In the genomic region with DNA sequence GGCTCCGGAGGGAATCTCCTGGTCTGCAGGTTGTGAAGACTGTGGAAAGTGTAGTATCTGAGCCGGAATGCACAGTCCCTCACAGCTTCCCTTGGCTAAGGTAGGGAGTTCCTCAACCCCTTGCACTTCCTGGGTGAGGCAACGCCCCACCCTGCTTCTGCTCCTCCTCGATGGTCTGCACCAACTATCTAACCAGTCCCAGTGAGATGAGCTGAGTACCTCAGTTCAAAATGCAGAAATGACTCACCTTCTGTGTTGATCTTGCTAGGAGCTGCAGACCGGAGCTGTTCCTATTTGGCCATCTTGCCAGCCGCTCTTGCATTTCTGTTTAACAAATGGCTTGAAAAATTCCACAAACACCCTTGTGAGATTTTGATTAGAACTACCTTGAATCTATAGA, we compare ENCODE assay signal across 18 cellular contexts.
"Had no signal": no experiment of that assay in that cellular context is flagged by ENCODE, and none has a peak within 500 bp of the region (broad histone marks: within the 10 kb centered on the region; RNA-seq: fewer than 3 reads in every experiment).

No MANE protein-coding gene starts in this region.

- H3K36me3 ChIP-seq: brain microvascular endothelial cell, gastroesophageal sphincter, heart left ventricle, left lung, spleen had no signal

- DNase-seq: activated CD4-positive, alpha-beta T cell treated with anti-CD3 and anti-CD28 coated beads, Interleukin-2, amount 10 ng/mL, durations not matched to agents 7 days and 5 days; activated CD8-positive, alpha-beta T cell treated with anti-CD3 and anti-CD28 coated beads, Interleukin-2, amount 10 ng/mL, durations not matched to agents 7 days and 5 days; activated effector memory CD4-positive, alpha-beta T cell treated with Interleukin-2 at 50 U/mL for 16 hours; activated naive CD4-positive, alpha-beta T cell treated with anti-CD3 and anti-CD28 coated beads, Interleukin-2, amount 10 ng/mL, durations not matched to agents 7 days and 5 days; activated naive CD8-positive, alpha-beta T cell treated with anti-CD3 and anti-CD28 coated beads, Interleukin-2, amount 50 U/mL, for 24 hours; activated T-cell treated with anti-CD3 and anti-CD28 coated beads, Interleukin-2, amount 50 U/mL, for 4 hours; anterior cingulate cortex; brain microvascular endothelial cell; cerebellar nuclear complex; cortex of kidney; heart left ventricle; left lung; midbrain; spleen; stimulated activated naive B cell treated with anti-CD40 and anti-IgM and Interleukin-4, amounts not matched to agents 10 μg/mL and 1 μg/mL and 100 μg/mL, for 72 hours had no signal

- H3K9me3 ChIP-seq: gastroesophageal sphincter, heart left ventricle had no signal

- H3K27me3 Mint-ChIP-seq: activated CD4-positive, alpha-beta T cell treated with anti-CD3 and anti-CD28 coated beads, Interleukin-2, amount 10 ng/mL, durations not matched to agents 7 days and 5 days; activated naive CD4-positive, alpha-beta T cell treated with anti-CD3 and anti-CD28 coated beads, Interleukin-2, amount 10 ng/mL, durations not matched to agents 7 days and 5 days; activated naive CD8-positive, alpha-beta T cell treated with anti-CD3 and anti-CD28 coated beads, Interleukin-2, amount 50 U/mL, for 24 hours; stimulated activated naive B cell treated with anti-CD40 and anti-IgM and Interleukin-4, amounts not matched to agents 10 μg/mL and 1 μg/mL and 100 μg/mL, for 72 hours had no signal

- H3K4me3 Mint-ChIP-seq: activated CD4-positive, alpha-beta T cell treated with anti-CD3 and anti-CD28 coated beads, Interleukin-2, amount 10 ng/mL, durations not matched to agents 7 days and 5 days; activated CD8-positive, alpha-beta T cell treated with anti-CD3 and anti-CD28 coated beads, Interleukin-2, amount 10 ng/mL, durations not matched to agents 7 days and 5 days; activated naive CD4-positive, alpha-beta T cell treated with anti-CD3 and anti-CD28 coated beads, Interleukin-2, amount 10 ng/mL, durations not matched to agents 7 days and 5 days; activated naive CD8-positive, alpha-beta T cell treated with anti-CD3 and anti-CD28 coated beads, Interleukin-2, amount 50 U/mL, for 24 hours; activated T-cell treated with anti-CD3 and anti-CD28 coated beads, Interleukin-2, amount 50 U/mL, for 4 hours; nephron; stimulated activated naive B cell treated with anti-CD40 and anti-IgM and Interleukin-4, amounts not matched to agents 10 μg/mL and 1 μg/mL and 100 μg/mL, for 72 hours had no signal

- H3K27me3 ChIP-seq: brain microvascular endothelial cell, gastroesophageal sphincter, left lung, spleen had no signal

- H3K27ac Mint-ChIP-seq: activated CD4-positive, alpha-beta T cell treated with anti-CD3 and anti-CD28 coated beads, Interleukin-2, amount 10 ng/mL, durations not matched to agents 7 days and 5 days; activated CD8-positive, alpha-beta T cell treated with anti-CD3 and anti-CD28 coated beads, Interleukin-2, amount 10 ng/mL, durations not matched to agents 7 days and 5 days; activated naive CD4-positive, alpha-beta T cell treated with anti-CD3 and anti-CD28 coated beads, Interleukin-2, amount 10 ng/mL, durations not matched to agents 7 days and 5 days; activated naive CD8-positive, alpha-beta T cell treated with anti-CD3 and anti-CD28 coated beads, Interleukin-2, amount 50 U/mL, for 24 hours; nephron; stimulated activated naive B cell treated with anti-CD40 and anti-IgM and Interleukin-4, amounts not matched to agents 10 μg/mL and 1 μg/mL and 100 μg/mL, for 72 hours had no signal

- H3K36me3 Mint-ChIP-seq: activated naive CD4-positive, alpha-beta T cell treated with anti-CD3 and anti-CD28 coated beads, Interleukin-2, amount 10 ng/mL, durations not matched to agents 7 days and 5 days; stimulated activated naive B cell treated with anti-CD40 and anti-IgM and Interleukin-4, amounts not matched to agents 10 μg/mL and 1 μg/mL and 100 μg/mL, for 72 hours had no signal

- H3K9me3 Mint-ChIP-seq: activated T-cell treated with anti-CD3 and anti-CD28 coated beads, Interleukin-2, amount 50 U/mL, for 4 hours; nephron had no signal

- H3K27ac ChIP-seq: brain microvascular endothelial cell, gastroesophageal sphincter, heart left ventricle, left lung, parathyroid adenoma, spleen had no signal

- H3K4me1 ChIP-seq: gastroesophageal sphincter, heart left ventricle, left lung, parathyroid adenoma, spleen had no signal

- H3K4me1 Mint-ChIP-seq: activated CD4-positive, alpha-beta T cell treated with anti-CD3 and anti-CD28 coated beads, Interleukin-2, amount 10 ng/mL, durations not matched to agents 7 days and 5 days; activated naive CD4-positive, alpha-beta T cell treated with anti-CD3 and anti-CD28 coated beads, Interleukin-2, amount 10 ng/mL, durations not matched to agents 7 days and 5 days; activated naive CD8-positive, alpha-beta T cell treated with anti-CD3 and anti-CD28 coated beads, Interleukin-2, amount 50 U/mL, for 24 hours; nephron; stimulated activated naive B cell treated with anti-CD40 and anti-IgM and Interleukin-4, amounts not matched to agents 10 μg/mL and 1 μg/mL and 100 μg/mL, for 72 hours had no signal

- H3K4me3 ChIP-seq: gastroesophageal sphincter, heart left ventricle, left lung, spleen had no signal
